2 cellular contexts compared by ENCODE assay signal in the genomic region with DNA sequence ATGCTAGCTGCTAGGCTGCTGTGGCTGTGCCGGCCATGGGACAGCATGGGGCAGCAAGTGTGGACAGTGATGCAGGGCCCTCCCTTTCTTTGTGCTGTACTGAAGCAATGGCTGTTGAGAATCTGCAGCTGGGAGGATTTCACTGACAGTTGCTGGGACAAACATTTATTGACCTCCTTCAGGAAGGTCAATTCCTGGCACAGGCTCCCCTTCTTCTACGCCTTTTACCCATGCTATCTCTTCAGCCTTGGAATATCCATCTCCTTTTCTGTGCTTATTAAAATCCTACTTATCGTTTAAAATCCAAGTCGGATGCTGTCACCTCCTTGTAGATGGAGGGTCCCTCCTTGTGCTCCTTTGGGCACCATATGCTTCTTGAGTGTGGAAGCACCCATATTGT.
TF ChIP-seq lines count a peak whose summit lies in the region.

No MANE protein-coding gene starts in this region.

TF ChIP-seq in SK-N-SH, 30 proteins besides CTCF, POLR2A, EP300 and RAD21 (continued from another document):
- TF ChIP-seq POLR2AphosphoS5 (IDR thresholded peaks at IDR 0.05; ENCODE audit: low read depth, low read length) (no peak), FOXJ3 (CRISPR knock-in tag; IDR thresholded peaks at IDR 0.05) (no peak)

TF ChIP-seq in SK-N-SH treated with all-trans-retinoic acid at 6 μM for 48 hours, 23 proteins besides CTCF, POLR2A, EP300 and RAD21 (continued from another document):
- TF ChIP-seq, protein P1, sequence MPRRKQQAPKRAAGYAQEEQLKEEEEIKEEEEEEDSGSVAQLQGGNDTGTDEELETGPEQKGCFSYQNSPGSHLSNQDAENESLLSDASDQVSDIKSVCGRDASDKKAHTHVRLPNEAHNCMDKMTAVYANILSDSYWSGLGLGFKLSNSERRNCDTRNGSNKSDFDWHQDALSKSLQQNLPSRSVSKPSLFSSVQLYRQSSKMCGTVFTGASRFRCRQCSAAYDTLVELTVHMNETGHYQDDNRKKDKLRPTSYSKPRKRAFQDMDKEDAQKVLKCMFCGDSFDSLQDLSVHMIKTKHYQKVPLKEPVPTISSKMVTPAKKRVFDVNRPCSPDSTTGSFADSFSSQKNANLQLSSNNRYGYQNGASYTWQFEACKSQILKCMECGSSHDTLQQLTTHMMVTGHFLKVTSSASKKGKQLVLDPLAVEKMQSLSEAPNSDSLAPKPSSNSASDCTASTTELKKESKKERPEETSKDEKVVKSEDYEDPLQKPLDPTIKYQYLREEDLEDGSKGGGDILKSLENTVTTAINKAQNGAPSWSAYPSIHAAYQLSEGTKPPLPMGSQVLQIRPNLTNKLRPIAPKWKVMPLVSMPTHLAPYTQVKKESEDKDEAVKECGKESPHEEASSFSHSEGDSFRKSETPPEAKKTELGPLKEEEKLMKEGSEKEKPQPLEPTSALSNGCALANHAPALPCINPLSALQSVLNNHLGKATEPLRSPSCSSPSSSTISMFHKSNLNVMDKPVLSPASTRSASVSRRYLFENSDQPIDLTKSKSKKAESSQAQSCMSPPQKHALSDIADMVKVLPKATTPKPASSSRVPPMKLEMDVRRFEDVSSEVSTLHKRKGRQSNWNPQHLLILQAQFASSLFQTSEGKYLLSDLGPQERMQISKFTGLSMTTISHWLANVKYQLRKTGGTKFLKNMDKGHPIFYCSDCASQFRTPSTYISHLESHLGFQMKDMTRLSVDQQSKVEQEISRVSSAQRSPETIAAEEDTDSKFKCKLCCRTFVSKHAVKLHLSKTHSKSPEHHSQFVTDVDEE (CRISPR knock-in tag; IDR thresholded peaks at IDR 0.05): no peak
- TF ChIP-seq TOX (CRISPR knock-in tag; IDR thresholded peaks at IDR 0.05; ENCODE audit: borderline replicate concordance) (no peak), SNAI2 (CRISPR knock-in tag; IDR thresholded peaks at IDR 0.05) (no peak), PPARA (CRISPR knock-in tag; IDR thresholded peaks at IDR 0.05; ENCODE audit: borderline replicate concordance) (no peak), ARNTL (CRISPR knock-in tag; IDR thresholded peaks at IDR 0.05; ENCODE audit: borderline replicate concordance, low read depth) (no peak)
- TF ChIP-seq, protein P2, sequence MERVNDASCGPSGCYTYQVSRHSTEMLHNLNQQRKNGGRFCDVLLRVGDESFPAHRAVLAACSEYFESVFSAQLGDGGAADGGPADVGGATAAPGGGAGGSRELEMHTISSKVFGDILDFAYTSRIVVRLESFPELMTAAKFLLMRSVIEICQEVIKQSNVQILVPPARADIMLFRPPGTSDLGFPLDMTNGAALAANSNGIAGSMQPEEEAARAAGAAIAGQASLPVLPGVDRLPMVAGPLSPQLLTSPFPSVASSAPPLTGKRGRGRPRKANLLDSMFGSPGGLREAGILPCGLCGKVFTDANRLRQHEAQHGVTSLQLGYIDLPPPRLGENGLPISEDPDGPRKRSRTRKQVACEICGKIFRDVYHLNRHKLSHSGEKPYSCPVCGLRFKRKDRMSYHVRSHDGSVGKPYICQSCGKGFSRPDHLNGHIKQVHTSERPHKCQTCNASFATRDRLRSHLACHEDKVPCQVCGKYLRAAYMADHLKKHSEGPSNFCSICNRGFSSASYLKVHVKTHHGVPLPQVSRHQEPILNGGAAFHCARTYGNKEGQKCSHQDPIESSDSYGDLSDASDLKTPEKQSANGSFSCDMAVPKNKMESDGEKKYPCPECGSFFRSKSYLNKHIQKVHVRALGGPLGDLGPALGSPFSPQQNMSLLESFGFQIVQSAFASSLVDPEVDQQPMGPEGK (CRISPR knock-in tag; IDR thresholded peaks at IDR 0.05; ENCODE audit: borderline replicate concordance): no peak
- TF ChIP-seq, protein P3, sequence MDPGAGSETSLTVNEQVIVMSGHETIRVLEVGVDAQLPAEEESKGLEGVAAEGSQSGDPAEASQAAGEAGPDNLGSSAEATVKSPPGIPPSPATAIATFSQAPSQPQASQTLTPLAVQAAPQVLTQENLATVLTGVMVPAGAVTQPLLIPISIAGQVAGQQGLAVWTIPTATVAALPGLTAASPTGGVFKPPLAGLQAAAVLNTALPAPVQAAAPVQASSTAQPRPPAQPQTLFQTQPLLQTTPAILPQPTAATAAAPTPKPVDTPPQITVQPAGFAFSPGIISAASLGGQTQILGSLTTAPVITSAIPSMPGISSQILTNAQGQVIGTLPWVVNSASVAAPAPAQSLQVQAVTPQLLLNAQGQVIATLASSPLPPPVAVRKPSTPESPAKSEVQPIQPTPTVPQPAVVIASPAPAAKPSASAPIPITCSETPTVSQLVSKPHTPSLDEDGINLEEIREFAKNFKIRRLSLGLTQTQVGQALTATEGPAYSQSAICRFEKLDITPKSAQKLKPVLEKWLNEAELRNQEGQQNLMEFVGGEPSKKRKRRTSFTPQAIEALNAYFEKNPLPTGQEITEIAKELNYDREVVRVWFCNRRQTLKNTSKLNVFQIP (CRISPR knock-in tag; IDR thresholded peaks at IDR 0.05; ENCODE audit: borderline replicate concordance, low read depth): no peak
